ENCODE assay signal across 9 cellular contexts in genomic region chr19:13082192-13083007, GRCh38. TPM values are rescaled to one million over a fixed set of nuclear protein-coding genes. Genes with fewer than 3 reads are reported as not detected.
A peak's percentile ranks its signal among the peaks of the same experiment; 100 is the strongest.
DNase-seq lines count a peak whose midpoint lies in the region; ATAC-seq and TF ChIP-seq lines count a peak whose summit lies in the region.
"Had no signal": no experiment of that assay in that cellular context is flagged by ENCODE, and none has a peak within 500 bp of the region (broad histone marks: within the 10 kb centered on the region; RNA-seq: fewer than 3 reads in every experiment).

No MANE protein-coding gene starts in this region.

- POLR2A ChIA-PET in CD4-positive, alpha-beta memory T cell (lab: Charles Lee; ENCODE audit: partially characterized antibody), result no interaction called here

- H3K27me3 Mint-ChIP-seq in endothelial cell (ENCODE audit: unreplicated experiment), result peaks cover 10% of the 10 kb centered on the region
- peaks cover 0 to 3% of the 10 kb centered on the region in 2 donors for H3K27me3 Mint-ChIP-seq in CD4-positive, alpha-beta memory T cell

- no peaks in the 10 kb centered on the region for H3K27me3 ChIP-seq in CD4-positive, alpha-beta memory T cell (ENCODE audit: insufficient read depth, low read length)

- H3K4me3 ChIP-seq in CD4-positive, alpha-beta memory T cell (ENCODE audit: low read length in 2 of 2), result no peak overlapping the region

- no peak overlapping the region for H3K4me3 Mint-ChIP-seq in endothelial cell (ENCODE audit: unreplicated experiment)
- no peak overlapping the region for H3K4me3 Mint-ChIP-seq in CD4-positive, alpha-beta memory T cell
- H3K4me3 Mint-ChIP-seq: activated T-cell treated with anti-CD3 and anti-CD28 coated beads, Interleukin-2, amount 50 U/mL, for 72 hours had no signal

- H3K36me3 Mint-ChIP-seq in endothelial cell (ENCODE audit: low read depth, unreplicated experiment), result peaks cover 13% of the 10 kb centered on the region
- no peaks in the 10 kb centered on the region for H3K36me3 Mint-ChIP-seq in CD4-positive, alpha-beta memory T cell

- no peaks in the 10 kb centered on the region for H3K9me3 Mint-ChIP-seq in endothelial cell (ENCODE audit: unreplicated experiment)
- H3K9me3 Mint-ChIP-seq in CD4-positive, alpha-beta memory T cell, result no peaks in the 10 kb centered on the region
- H3K9me3 Mint-ChIP-seq: activated T-cell treated with anti-CD3 and anti-CD28 coated beads, Interleukin-2, amount 50 U/mL, for 72 hours had no signal

- no peak overlapping the region for H3K27ac ChIP-seq in CD4-positive, alpha-beta memory T cell (ENCODE audit: low read depth, low read length)

- ATAC-seq in omental fat pad (ENCODE audit: low FRiP score) (peak; percentile 30), HG03108 (IDR thresholded peaks at IDR 0.05; ENCODE audit: unreplicated experiment) (no peak), HG02852 (IDR thresholded peaks at IDR 0.05; ENCODE audit: unreplicated experiment) (no peak), GM18867 (IDR thresholded peaks at IDR 0.05; ENCODE audit: unreplicated experiment) (no peak)
- ATAC-seq: activated T-cell treated with anti-CD3 and anti-CD28 coated beads, Interleukin-2, amount 50 U/mL, for 72 hours had no signal

- DNase-seq in DMS79 (lab: John Stamatoyannopoulos, UW) (peak; percentile 91), NCI-H2171 (lab: John Stamatoyannopoulos, UW) (peak; percentile 79), endothelial cell (ENCODE audit: low spot score) (peak; percentile 57), omental fat pad (ENCODE audit: low spot score) (no peak)
- DNase-seq in CD4-positive, alpha-beta memory T cell, result no peak
- DNase-seq: activated T-cell treated with anti-CD3 and anti-CD28 coated beads, Interleukin-2, amount 50 U/mL, for 72 hours had no signal

- H3K27ac Mint-ChIP-seq in endothelial cell (ENCODE audit: unreplicated experiment), result no peak overlapping the region
- H3K27ac Mint-ChIP-seq in CD4-positive, alpha-beta memory T cell, result no peak overlapping the region
- H3K27ac Mint-ChIP-seq: activated T-cell treated with anti-CD3 and anti-CD28 coated beads, Interleukin-2, amount 50 U/mL, for 72 hours had no signal

- no peaks in the 10 kb centered on the region for H3K9me3 ChIP-seq in CD4-positive, alpha-beta memory T cell (ENCODE audit: control insufficient read depth in 1 of 2, low read length in 2 of 2)

- TF ChIP-seq CTCF in endothelial cell (IDR thresholded peaks at IDR 0.05; ENCODE audit: unreplicated experiment) (no peak), omental fat pad (IDR thresholded peaks at IDR 0.05) (no peak)

- peaks cover 8% of the 10 kb centered on the region for H3K4me1 ChIP-seq in CD4-positive, alpha-beta memory T cell (ENCODE audit: insufficient read depth, low read length)

- intact Hi-C loops in CD4-positive, alpha-beta memory T cell (cut with micrococcal nuclease), result no loop called here

- peaks cover 14% of the 10 kb centered on the region for H3K4me1 Mint-ChIP-seq in endothelial cell (ENCODE audit: unreplicated experiment)
- peaks cover 0 to 9% (median 5%) of the 10 kb centered on the region in 4 donors for H3K4me1 Mint-ChIP-seq in CD4-positive, alpha-beta memory T cell

- CTCF ChIA-PET in CD4-positive, alpha-beta memory T cell (lab: Charles Lee; ENCODE audit: partially characterized antibody), result no interaction called here

- H3K36me3 ChIP-seq in CD4-positive, alpha-beta memory T cell (ENCODE audit: insufficient read depth, low read length), result no peaks in the 10 kb centered on the region

RNA-seq across cellular contexts. Expression of gene LYL1, which starts 20.3 kb away (rescaled TPM):
- total RNA-seq in endothelial cell (ENCODE audit: unreplicated experiment), result 68.6 TPM
- total RNA-seq in omental fat pad, result 10 to 100 TPM in 3 of 4 donors, 1 to 10 TPM in 1; 5.5 to 29.9 (median 20.5) TPM
- total RNA-seq in CD4-positive, alpha-beta memory T cell, result 10 to 100 TPM; 16.1 to 16.9 TPM
- polyA plus RNA-seq in CD4-positive, alpha-beta memory T cell, result 1 to 10 TPM; 2.3 to 9.4 TPM

RNA-seq across cellular contexts. Expression of gene TRMT1, which starts 34.1 kb away (rescaled TPM):
- 54.2 TPM for total RNA-seq in endothelial cell (ENCODE audit: unreplicated experiment)
- total RNA-seq in omental fat pad, result 10 to 100 TPM; 27.0 to 70.5 (median 39.2) TPM
- 10 to 100 TPM; 70.6 to 78.4 TPM for total RNA-seq in CD4-positive, alpha-beta memory T cell
- polyA plus RNA-seq in CD4-positive, alpha-beta memory T cell, result 10 to 100 TPM; 18.0 to 24.9 TPM

RNA-seq across cellular contexts. Expression of gene NACC1, which starts 35.7 kb away (rescaled TPM):
- total RNA-seq in endothelial cell (ENCODE audit: unreplicated experiment) (112 TPM), omental fat pad (10 to 100 TPM; 12.0 to 44.7 (median 23.0) TPM)
- total RNA-seq in CD4-positive, alpha-beta memory T cell, result 10 to 100 TPM; 25.8 to 34.1 TPM
- 1 to 10 TPM in 1 of 2 donors, under 1 TPM in 1; 0.15 to 1.8 TPM for polyA plus RNA-seq in CD4-positive, alpha-beta memory T cell

Comparison
In these comparisons a context has a peak if more than half of its experiments do, and no peak if none do; other contexts are left out.
1. DNase-seq: peak in DMS79 (single experiment), NCI-H2171 (single experiment) and endothelial cell (single experiment); none in omental fat pad (single experiment) and CD4-positive, alpha-beta memory T cell (0 of 5).